Comparison of ENCODE assay signal across 9 cellular contexts in genomic region chrX:153554519-153555167, GRCh38. TPM values are rescaled to one million over a fixed set of nuclear protein-coding genes. Genes with fewer than 3 reads are reported as not detected.
DNase-seq lines count a peak whose midpoint lies in the region; ATAC-seq, FAIRE-seq and TF ChIP-seq lines count a peak whose summit lies in the region.
"Had no signal": no experiment of that assay in that cellular context is flagged by ENCODE, and none has a peak within 500 bp of the region (broad histone marks: within the 10 kb centered on the region; RNA-seq: fewer than 3 reads in every experiment).

No MANE protein-coding gene starts in this region.

- CTCF ChIA-PET in H1 (lab: Charles Lee; ENCODE audit: partially characterized antibody): interaction anchor here (0.8 to 7.9 kb wide), 17 partner anchors 10 to 114 kb away, joined by 3 to 51 read pairs (median 5); partner anchors contain the start of gene DUSP9

- H3K4me1 Mint-ChIP-seq in stimulated activated effector memory CD8-positive, alpha-beta T cell treated with anti-CD3 and anti-CD28 coated beads, Interleukin-12 subunit alpha, Interleukin-12 subunit beta, amount 100 ng/mL, for 72 hours: peaks cover 9% of the 10 kb centered on the region

- no peak overlapping the region for H2BK120ac ChIP-seq in H1 (replicated peaks; ENCODE audit: low read depth, low read length)

- H4K91ac ChIP-seq in H1 (replicated peaks; ENCODE audit: insufficient read length, low read length): no peak overlapping the region

- H2AFZ ChIP-seq in H1 (ENCODE audit: low read length): no peak overlapping the region

- no peak overlapping the region for H3K4me3 Mint-ChIP-seq in stimulated activated effector memory CD8-positive, alpha-beta T cell treated with anti-CD3 and anti-CD28 coated beads, Interleukin-12 subunit alpha, Interleukin-12 subunit beta, amount 100 ng/mL, for 72 hours

- no peak overlapping the region for H2AK5ac ChIP-seq in H1 (ENCODE audit: low read depth, low read length)

- no peaks in the 10 kb centered on the region for H3K36me3 Mint-ChIP-seq in stimulated activated effector memory CD8-positive, alpha-beta T cell treated with anti-CD3 and anti-CD28 coated beads, Interleukin-12 subunit alpha, Interleukin-12 subunit beta, amount 100 ng/mL, for 72 hours

- no peaks in the 10 kb centered on the region for H3K9me3 ChIP-seq in H1 (ENCODE audit: insufficient read depth in 2 of 2, low read depth in 1 of 2, low read length in 1 of 2)

- no peak overlapping the region for H3K23ac ChIP-seq in H1 (ENCODE audit: insufficient read length)

- peak in 2 of 3 experiments; percentile 74 to 76; a peak in 3 of 4 replicates for TF ChIP-seq CTCF in H1 (IDR thresholded peaks at IDR 0.05; ENCODE audit: control extremely low read depth in 1 of 3, insufficient read depth in 1 of 3, low read depth in 1 of 3, low read length in 3 of 3)

- H3K56ac ChIP-seq in H1 (replicated peaks; ENCODE audit: insufficient read length, low read depth, low read length): no peak overlapping the region

- H3K27ac ChIP-seq in H1 (ENCODE audit: low read depth, low read length): no peak overlapping the region
- H3K27ac ChIP-seq: skin epidermis had no signal

- H3K4me3 ChIP-seq in H1 (ENCODE audit: extremely low read depth in 1 of 4, insufficient read depth in 2 of 4, low read depth in 3 of 4, low read length in 4 of 4): no peak overlapping the region
- H3K4me3 ChIP-seq: skin epidermis had no signal

- no peaks in the 10 kb centered on the region; a peak in 1 of 7 replicates for H3K27me3 ChIP-seq in H1 (replicated peaks in 1 of 4; ENCODE audit: control insufficient read depth in 3 of 4, extremely low read depth in 1 of 4, insufficient read depth in 3 of 4, low read length in 3 of 4)

- WGBS in H1 (ENCODE audit: extremely low coverage in 1 of 2, insufficient coverage in 1 of 2, insufficient read length in 1 of 2, insufficient replicate concordance in 2 of 2, low coverage in 1 of 2, low lambda C conversion rate in 2 of 2, missing lambda C conversion rate in 1 of 2), 2 experiments: 67% methylated on average over 10 of the region's 17 CpGs; no CpG with 5 or more reads in 1 of the 2 experiments

- H4K5ac ChIP-seq in H1 (ENCODE audit: insufficient read length, low read depth, low read length): no peak overlapping the region

- no peak overlapping the region for H2BK15ac ChIP-seq in H1 (ENCODE audit: low read length)

- no peak overlapping the region for H3K14ac ChIP-seq in H1 (ENCODE audit: insufficient read length)

- H3K9me3 Mint-ChIP-seq in stimulated activated effector memory CD8-positive, alpha-beta T cell treated with anti-CD3 and anti-CD28 coated beads, Interleukin-12 subunit alpha, Interleukin-12 subunit beta, amount 100 ng/mL, for 72 hours: no peaks in the 10 kb centered on the region

- H3K36me3 ChIP-seq in H1 (ENCODE audit: control insufficient read depth in 2 of 4, insufficient read depth in 4 of 4, low read length in 3 of 4): no peaks in the 10 kb centered on the region

- no peak for TF ChIP-seq EP300 in H1 (IDR thresholded peaks at IDR 0.05; ENCODE audit: borderline replicate concordance in 1 of 2, low read depth in 2 of 2, low read length in 2 of 2)

- no peak overlapping the region for H4K8ac ChIP-seq in H1 (ENCODE audit: extremely low read depth, insufficient read depth, low read length)

- H2BK5ac ChIP-seq in H1 (ENCODE audit: low read depth, low read length): no peak overlapping the region

- H2BK12ac ChIP-seq in H1 (ENCODE audit: low read depth, low read length): no peak overlapping the region

- peak; percentile 88 for FAIRE-seq in H1 (lab: Jason Lieb, UNC)

- H4K20me1 ChIP-seq in H1 (replicated peaks in 1 of 2; ENCODE audit: control insufficient read depth in 1 of 2, insufficient read depth in 2 of 2, low read length in 2 of 2): no peaks in the 10 kb centered on the region

- no peak overlapping the region for H3K4ac ChIP-seq in H1 (replicated peaks; ENCODE audit: insufficient read length, low read depth, low read length)

- POLR2A ChIA-PET in H1 (lab: Charles Lee; ENCODE audit: partially characterized antibody): interaction anchor here (0.8 kb wide), 1 partner anchor 31 kb away, joined by 3 read pairs; no protein-coding TSS in a partner anchor

- no peak overlapping the region for H3K27ac Mint-ChIP-seq in stimulated activated effector memory CD8-positive, alpha-beta T cell treated with anti-CD3 and anti-CD28 coated beads, Interleukin-12 subunit alpha, Interleukin-12 subunit beta, amount 100 ng/mL, for 72 hours

- no peak for TF ChIP-seq POLR2A in H1 (IDR thresholded peaks at IDR 0.05; ENCODE audit: control extremely low read depth in 1 of 2, low read depth in 2 of 2, low read length in 2 of 2)

- no peaks in the 10 kb centered on the region for H3K23me2 ChIP-seq in H1 (ENCODE audit: low read depth, low read length)

- no peaks in the 10 kb centered on the region for H3K79me1 ChIP-seq in H1 (ENCODE audit: low read depth, low read length)

- peak; percentile 63 to 76 for TF ChIP-seq RAD21 in H1 (IDR thresholded peaks at IDR 0.05 in 1 of 2, conservative IDR thresholded peaks at IDR 0.05 in 1 of 2; ENCODE audit: low read depth in 2 of 2, low read length in 2 of 2)

- no peaks in the 10 kb centered on the region for H3K4me1 ChIP-seq in H1 (replicated peaks in 1 of 4; ENCODE audit: control insufficient read depth in 3 of 4, insufficient read depth in 4 of 4, low read length in 3 of 4)

- DNase-seq in AG20443 (ENCODE audit: low spot score) (peak; percentile 75), NCI-H460 (ENCODE audit: extremely low read depth, low read depth) (peak; percentile 58), H1 (ENCODE audit: low read depth in 1 of 2, low spot score in 2 of 2) (peak in 1 of 2 experiments; percentile 69), midbrain (lab: John Stamatoyannopoulos, UW) (peak; percentile 87)
- DNase-seq in activated CD8-positive, alpha-beta memory T cell treated with anti-CD3 and anti-CD28 coated beads for 24 hours: peak; percentile 83
- peak; percentile 16 to 63 for DNase-seq in stimulated activated effector memory CD8-positive, alpha-beta T cell treated with anti-CD3 and anti-CD28 coated beads, Interleukin-12 subunit alpha, Interleukin-12 subunit beta, amount 100 ng/mL, for 72 hours (ENCODE audit: low spot score in 2 of 2)

- no peak overlapping the region for H3K18ac ChIP-seq in H1 (ENCODE audit: extremely low read depth, low read length)

- H3K4me2 ChIP-seq in H1 (ENCODE audit: insufficient read depth in 1 of 2, low read depth in 2 of 2, low read length in 2 of 2): no peak overlapping the region

- H3K79me2 ChIP-seq in H1 (ENCODE audit: control insufficient read depth in 1 of 2, insufficient read depth in 2 of 2, low read length in 2 of 2): no peaks in the 10 kb centered on the region

- ATAC-seq in GM18502 (IDR thresholded peaks at IDR 0.05; ENCODE audit: poor library complexity, unreplicated experiment): peak; percentile 48
- ATAC-seq in stimulated activated effector memory CD8-positive, alpha-beta T cell treated with anti-CD3 and anti-CD28 coated beads, Interleukin-12 subunit alpha, Interleukin-12 subunit beta, amount 100 ng/mL, for 72 hours: peak; percentile 55
- ATAC-seq in HG02759 (IDR thresholded peaks at IDR 0.05; ENCODE audit: unreplicated experiment): no peak

- no peak overlapping the region for H2BK20ac ChIP-seq in H1 (ENCODE audit: low read length)

- H3K9ac ChIP-seq in H1 (replicated peaks in 1 of 4; ENCODE audit: extremely low read depth in 1 of 4, low read depth in 3 of 4, low read length in 3 of 4): no peak overlapping the region

TF ChIP-seq in H1, 55 proteins besides CTCF, POLR2A, EP300 and RAD21:
- 0 out of 2 replicates have a peak, but pooled peaks have one; percentile 16 for TF ChIP-seq CREB1 (IDR thresholded peaks at IDR 0.05)
- no peak for TF ChIP-seq KDM5A (IDR thresholded peaks at IDR 0.05; ENCODE audit: low read length)

RNA-seq across cellular contexts. Expression of gene ATP2B3, which starts 37.2 kb away (rescaled TPM):
- not detected in 2 replicates for total RNA-seq in NCI-H460 (2014; rRNA removed; shearing (Covaris generic))
- 0.07 and 0.18 TPM in 2 replicates for polyA plus RNA-seq in NCI-H460 (2014; cell fraction: nucleus; rRNA removed)
- total RNA-seq in H1 (2021; fragmentation: NEBNext Ultra II Directional; extraction: Animal tissue kit (Norgen Biotek cat#: 25700)): 0.15 and 0.19 TPM in 2 replicates
- 0.14 and 0.24 TPM in 2 replicates for polyA plus RNA-seq in H1 (2011; rRNA removed)
- polyA plus RNA-seq in H1 (2011; cell fraction: cytosol; rRNA removed): 0.12 TPM
- polyA plus RNA-seq in H1 (2011; cell fraction: nucleus; rRNA removed): 0.83 TPM
- polyA plus RNA-seq in H1 (2012, experiment 1 of 2): 0.28 to 0.56 TPM (median 0.32 TPM) in 4 replicates
- 0.14 TPM for polyA plus RNA-seq in H1 (2012, experiment 2 of 2)
- 0.26 TPM for polyA plus RNA-seq in H1 (2013, experiment 1 of 2)
- 0.26 TPM for polyA plus RNA-seq in H1 (2013, experiment 2 of 2)
- 0.24 and 0.25 TPM in 2 replicates for polyA minus RNA-seq in H1 (2011; rRNA and poly(A)+ RNA removed)
- not detected for polyA minus RNA-seq in H1 (2011; cell fraction: cytosol; rRNA and poly(A)+ RNA removed)
- 0.10 TPM for polyA minus RNA-seq in H1 (2011; cell fraction: nucleus; rRNA and poly(A)+ RNA removed)

RNA-seq across cellular contexts. Expression of gene CCNQ, which starts 44.3 kb away (rescaled TPM):
- total RNA-seq in NCI-H460 (2014; rRNA removed; shearing (Covaris generic)): 33.7 and 43.4 TPM in 2 replicates
- polyA plus RNA-seq in NCI-H460 (2014; cell fraction: nucleus; rRNA removed): 58.4 and 64.9 TPM in 2 replicates
- 15.8 and 16.6 TPM in 2 replicates for total RNA-seq in H1 (2021; fragmentation: NEBNext Ultra II Directional; extraction: Animal tissue kit (Norgen Biotek cat#: 25700))
- 32.1 and 34.9 TPM in 2 replicates for polyA plus RNA-seq in H1 (2011; rRNA removed)
- 24.8 TPM for polyA plus RNA-seq in H1 (2011; cell fraction: cytosol; rRNA removed)
- polyA plus RNA-seq in H1 (2011; cell fraction: nucleus; rRNA removed): 29.3 TPM
- 15.3 to 19.7 TPM (median 16.7 TPM) in 4 replicates for polyA plus RNA-seq in H1 (2012, experiment 1 of 2)
- 24.7 TPM for polyA plus RNA-seq in H1 (2012, experiment 2 of 2)
- polyA plus RNA-seq in H1 (2013, experiment 1 of 2): 14.3 TPM
- polyA plus RNA-seq in H1 (2013, experiment 2 of 2): 15.1 TPM
- 12.1 and 15.2 TPM in 2 replicates for polyA minus RNA-seq in H1 (2011; rRNA and poly(A)+ RNA removed)
- polyA minus RNA-seq in H1 (2011; cell fraction: cytosol; rRNA and poly(A)+ RNA removed): 11.1 TPM
- polyA minus RNA-seq in H1 (2011; cell fraction: nucleus; rRNA and poly(A)+ RNA removed): 9.1 TPM

RNA-seq across cellular contexts. Expression of gene BGN, which starts 59.9 kb away (rescaled TPM):
- total RNA-seq in NCI-H460 (2014; rRNA removed; shearing (Covaris generic)): 2.0 and 2.3 TPM in 2 replicates
- 0.07 and 3.6 TPM in 2 replicates for polyA plus RNA-seq in NCI-H460 (2014; cell fraction: nucleus; rRNA removed)
- total RNA-seq in H1 (2021; fragmentation: NEBNext Ultra II Directional; extraction: Animal tissue kit (Norgen Biotek cat#: 25700)): 2.1 and 2.4 TPM in 2 replicates
- polyA plus RNA-seq in H1 (2011; rRNA removed): 1.8 and 2.7 TPM in 2 replicates
- polyA plus RNA-seq in H1 (2011; cell fraction: cytosol; rRNA removed): 0.84 TPM
- polyA plus RNA-seq in H1 (2011; cell fraction: nucleus; rRNA removed): 1.7 TPM
- polyA plus RNA-seq in H1 (2012, experiment 1 of 2): 2.0 to 4.0 TPM (median 2.9 TPM) in 4 replicates
- polyA plus RNA-seq in H1 (2012, experiment 2 of 2): 3.3 TPM
- 9.6 TPM for polyA plus RNA-seq in H1 (2013, experiment 1 of 2)
- 9.3 TPM for polyA plus RNA-seq in H1 (2013, experiment 2 of 2)
- polyA minus RNA-seq in H1 (2011; rRNA and poly(A)+ RNA removed): 0.95 and 1.4 TPM in 2 replicates
- 2.4 TPM for polyA minus RNA-seq in H1 (2011; cell fraction: cytosol; rRNA and poly(A)+ RNA removed)
- 1.6 TPM for polyA minus RNA-seq in H1 (2011; cell fraction: nucleus; rRNA and poly(A)+ RNA removed)
